ENCODE assay signal across 1 cellular context in genomic region chr1:227734858-227735780, GRCh38.
TF ChIP-seq lines count a peak whose summit lies in the region.

Gene JMJD4, minus strand, starts transcription at chr1:227735302. Its CDS starts 29 bp downstream, at chr1:227735273.
Gene SNAP47, plus strand, starts transcription at chr1:227735435. Its CDS starts 12,302 bp downstream, at chr1:227747737.

TF ChIP-seq in HepG2, 621 proteins besides CTCF, POLR2A, EP300 and RAD21 (continued from another document and continues in another):
- TF ChIP-seq FUBP1 (CRISPR knock-in tag; IDR thresholded peaks at IDR 0.05; ENCODE audit: borderline replicate concordance) (no peak), TOE1 (CRISPR knock-in tag; IDR thresholded peaks at IDR 0.05) (peak; percentile 98; the same call in 1 of the 2 replicates), ZNF180 (CRISPR knock-in tag; IDR thresholded peaks at IDR 0.05; ENCODE audit: borderline replicate concordance, low read depth) (no peak; the same call in 1 of the 2 replicates), ZNF280D (CRISPR knock-in tag; IDR thresholded peaks at IDR 0.05) (peak; percentile 72; the same call in 1 of the 2 replicates), ZNF318 (CRISPR knock-in tag; IDR thresholded peaks at IDR 0.05) (no peak), SNAPC2 (CRISPR knock-in tag; IDR thresholded peaks at IDR 0.05) (peak; percentile 91), BHLHE40 (IDR thresholded peaks at IDR 0.05; ENCODE audit: low read length) (peak; percentile 62), RFX1 (IDR thresholded peaks at IDR 0.05) (no peak), XBP1 (CRISPR knock-in tag; IDR thresholded peaks at IDR 0.05) (no peak), IRF1 (CRISPR knock-in tag; IDR thresholded peaks at IDR 0.05; ENCODE audit: low read depth) (peak; percentile 27; the same call in 1 of the 2 replicates), SIN3B (IDR thresholded peaks at IDR 0.05; ENCODE audit: low read length) (peak; percentile 81; the same call in 1 of the 2 replicates), GABPB1 (CRISPR knock-in tag; IDR thresholded peaks at IDR 0.05) (peak; percentile 99), DZIP1 (CRISPR knock-in tag; IDR thresholded peaks at IDR 0.05) (peak; percentile 92), CENPBD1 (CRISPR knock-in tag; IDR thresholded peaks at IDR 0.05; ENCODE audit: borderline replicate concordance, low read depth) (no peak), PREB (CRISPR knock-in tag; IDR thresholded peaks at IDR 0.05) (no peak), ZBTB43 (CRISPR knock-in tag; conservative IDR thresholded peaks at IDR 0.05) (peak; percentile 74), DR1 (CRISPR knock-in tag; IDR thresholded peaks at IDR 0.05) (peak; percentile 90; the same call in 1 of the 2 replicates), REPIN1 (CRISPR knock-in tag; IDR thresholded peaks at IDR 0.05; ENCODE audit: borderline replicate concordance, low read depth) (peak; percentile 94), E2F1 (CRISPR knock-in tag; IDR thresholded peaks at IDR 0.05) (peak; percentile 71), CCDC6 (CRISPR knock-in tag; IDR thresholded peaks at IDR 0.05) (peak; percentile 93), MTF1 (CRISPR knock-in tag; IDR thresholded peaks at IDR 0.05) (0 out of 2 replicates have a peak, but pooled peaks have one; percentile 76), ZBTB26 (CRISPR knock-in tag; IDR thresholded peaks at IDR 0.05; ENCODE audit: borderline replicate concordance) (peak; percentile 78; the same call in 1 of the 2 replicates), ZNF207 (IDR thresholded peaks at IDR 0.05; ENCODE audit: borderline replicate concordance) (no peak), CSRNP1 (CRISPR knock-in tag; IDR thresholded peaks at IDR 0.05) (peak; percentile 92), ZNF33B (CRISPR knock-in tag; IDR thresholded peaks at IDR 0.05) (peak; percentile 83), ZNF121 (CRISPR knock-in tag; IDR thresholded peaks at IDR 0.05) (peak; percentile 61), TGIF2 (CRISPR knock-in tag; IDR thresholded peaks at IDR 0.05) (peak; percentile 92), ETV5 (CRISPR knock-in tag; IDR thresholded peaks at IDR 0.05; ENCODE audit: borderline replicate concordance) (peak; percentile 97)
